Comparison of ENCODE assay signal across 37 cellular contexts in the genomic region with DNA sequence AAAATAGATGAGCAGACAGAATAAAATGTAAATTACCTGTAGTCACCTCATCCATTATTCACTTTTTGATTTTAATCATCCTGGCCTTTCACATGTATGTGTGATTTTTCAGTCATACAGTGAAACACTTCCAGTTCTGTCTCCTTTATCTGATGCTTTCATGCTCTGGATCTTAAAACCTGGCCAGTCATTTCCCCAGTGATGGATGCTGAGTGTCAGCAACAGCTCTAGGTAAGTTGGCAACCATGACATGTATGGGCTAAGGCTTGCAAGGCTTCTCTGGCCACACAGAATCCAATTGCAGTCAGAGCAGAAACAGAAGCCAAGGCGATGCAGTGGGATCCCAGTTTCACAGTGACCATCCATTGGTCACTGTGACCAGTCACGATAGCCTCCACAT. TPM values are rescaled to one million over a fixed set of nuclear protein-coding genes. Genes with fewer than 3 reads are reported as not detected.
"Had no signal": no experiment of that assay in that cellular context is flagged by ENCODE, and none has a peak within 500 bp of the region (broad histone marks: within the 10 kb centered on the region; RNA-seq: fewer than 3 reads in every experiment).

No MANE protein-coding gene starts in this region.

- H3K27ac ChIP-seq: KMS-11, PC-9, RWPE1, VCaP had no signal

- H3K4me1 Mint-ChIP-seq: activated B cell treated with CpG ODN at 0.5 μM for 24 hours; activated CD4-positive, alpha-beta T cell treated with anti-CD3 and anti-CD28 coated beads, Interleukin-2, amount 10 ng/mL, durations not matched to agents 24 days and 14 days; brain had no signal

- H3K9ac ChIP-seq: KMS-11 had no signal

- H3K27ac Mint-ChIP-seq: activated B cell treated with CpG ODN at 0.5 μM for 24 hours; activated CD4-positive, alpha-beta T cell treated with anti-CD3 and anti-CD28 coated beads, Interleukin-2, amount 10 ng/mL, durations not matched to agents 24 days and 14 days; activated T-helper 1 cell treated with anti-CD3 and anti-CD28 coated beads, Interleukin-12 subunit alpha, Interleukin-12 subunit beta, Interleukin-2, Interleukin-4 antibody, amounts not matched to agents 30 ng/mL and 10 ng/mL and 1 ng/mL, durations not matched to agents 14 hours and 24 hours and 36 hours; brain had no signal

- DNase-seq: activated B cell treated with CpG ODN at 0.5 μM for 24 hours; activated CD4-positive, alpha-beta T cell treated with anti-CD3 and anti-CD28 coated beads, Interleukin-2, amount 10 ng/mL, durations not matched to agents 24 days and 14 days; activated CD4-positive, alpha-beta T cell treated with anti-CD3 and anti-CD28 coated beads, Interleukin-2, amount 50 U/mL, for 4 hours; activated CD4-positive, CD25-positive, alpha-beta regulatory T cell treated with anti-CD3 and anti-CD28 coated beads, Interleukin-2, amount 50 U/mL, for 72 hours; activated CD8-positive, alpha-beta memory T cell treated with anti-CD3 and anti-CD28 coated beads, Interleukin-2, amount 50 U/mL, for 4 hours; activated effector memory CD4-positive, alpha-beta T cell treated with Interleukin-2 at 50 U/mL for 16 hours; activated naive CD4-positive, alpha-beta T cell treated with anti-CD3 and anti-CD28 coated beads, Interleukin-2, amount 50 U/mL, for 16 hours; anterior cingulate cortex; caudate nucleus; cerebellar nuclear complex; MM.1S; MV-4-11; NCI-H1092; NCI-H146; NCI-H187; NCI-H2029 treated with DMSO at 0.1 percent for 48 hours; NCI-H2107; NCI-H2171; NCI-H510A; NCI-H526; NCI-H748 treated with DMSO at 0.1 percent for 48 hours; NK-92 treated with Interleukin-12 subunit alpha and Interleukin-12 subunit beta, amount 100 ng/mL, for 24 hours; PC-9; SIG-M5; SW 1271; T-helper 1 cell; T-helper 2 cell; T-helper 9 cell had no signal

- H2AFZ ChIP-seq: PC-9 had no signal

- H3K4me3 Mint-ChIP-seq: activated B cell treated with CpG ODN at 0.5 μM for 24 hours; activated CD4-positive, alpha-beta T cell treated with anti-CD3 and anti-CD28 coated beads, Interleukin-2, amount 10 ng/mL, durations not matched to agents 24 days and 14 days; activated T-helper 1 cell treated with anti-CD3 and anti-CD28 coated beads, Interleukin-12 subunit alpha, Interleukin-12 subunit beta, Interleukin-2, Interleukin-4 antibody, amounts not matched to agents 30 ng/mL and 10 ng/mL and 1 ng/mL, durations not matched to agents 14 hours and 24 hours and 36 hours; brain had no signal

- H3K27me3 Mint-ChIP-seq: activated B cell treated with CpG ODN at 0.5 μM for 24 hours; activated CD4-positive, alpha-beta T cell treated with anti-CD3 and anti-CD28 coated beads, Interleukin-2, amount 10 ng/mL, durations not matched to agents 24 days and 14 days had no signal

- H3K4me3 ChIP-seq: PC-9 had no signal

- ATAC-seq: Right ventricle myocardium inferior had no signal

- H3K9me3 Mint-ChIP-seq: activated B cell treated with CpG ODN at 0.5 μM for 24 hours; activated CD4-positive, alpha-beta T cell treated with anti-CD3 and anti-CD28 coated beads, Interleukin-2, amount 10 ng/mL, durations not matched to agents 24 days and 14 days; activated T-helper 1 cell treated with anti-CD3 and anti-CD28 coated beads, Interleukin-12 subunit alpha, Interleukin-12 subunit beta, Interleukin-2, Interleukin-4 antibody, amounts not matched to agents 30 ng/mL and 10 ng/mL and 1 ng/mL, durations not matched to agents 14 hours and 24 hours and 36 hours; brain had no signal

- H3K4me2 ChIP-seq: KMS-11, PC-9 had no signal

RNA-seq across cellular contexts. Expression of a gene that starts 47.6 kb away (rescaled TPM):
- total RNA-seq: activated CD4-positive, alpha-beta T cell treated with anti-CD3 and anti-CD28 coated beads, Interleukin-2, amount 10 ng/mL, durations not matched to agents 24 days and 14 days; activated T-helper 1 cell treated with anti-CD3 and anti-CD28 coated beads, Interleukin-12 subunit alpha, Interleukin-12 subunit beta, Interleukin-2, Interleukin-4 antibody, amounts not matched to agents 30 ng/mL and 10 ng/mL and 1 ng/mL, durations not matched to agents 14 hours and 24 hours and 36 hours; bronchial epithelial cell; LHCN-M2; Right ventricle myocardium inferior; SK-MEL-5 had no signal
